Comparison of ENCODE assay signal across 1 cellular context in genomic region chr2:236637691-236638569, GRCh38.
TF ChIP-seq lines count a peak whose summit lies in the region.

No MANE protein-coding gene starts in this region.

TF ChIP-seq in IMR-90, 13 proteins besides CTCF, POLR2A, EP300 and RAD21:
- TF ChIP-seq RCOR1 (IDR thresholded peaks at IDR 0.05; ENCODE audit: insufficient replicate concordance, low read length): no peak
- no peak for TF ChIP-seq USF2 (IDR thresholded peaks at IDR 0.05; ENCODE audit: low read depth, low read length)
- TF ChIP-seq MXI1 (IDR thresholded peaks at IDR 0.05; ENCODE audit: borderline replicate concordance, low read depth, low read length): no peak
- TF ChIP-seq FOS (IDR thresholded peaks at IDR 0.05; ENCODE audit: low read depth, low read length): no peak
- TF ChIP-seq ELK1 (IDR thresholded peaks at IDR 0.05; ENCODE audit: borderline replicate concordance, low read depth, low read length): no peak
- TF ChIP-seq CEBPB (IDR thresholded peaks at IDR 0.05; ENCODE audit: low read depth, low read length): no peak
- no peak for TF ChIP-seq BHLHE40 (IDR thresholded peaks at IDR 0.05; ENCODE audit: low read depth, low read length)
- TF ChIP-seq CHD1 (IDR thresholded peaks at IDR 0.05; ENCODE audit: low read depth, low read length): no peak
- TF ChIP-seq MAFK (IDR thresholded peaks at IDR 0.05; ENCODE audit: low read depth, low read length): no peak
- no peak for TF ChIP-seq NFE2L2 (IDR thresholded peaks at IDR 0.05; ENCODE audit: low read depth, low read length)
- no peak for TF ChIP-seq RFX5 (IDR thresholded peaks at IDR 0.05; ENCODE audit: low read depth, low read length)
- TF ChIP-seq MAZ (IDR thresholded peaks at IDR 0.05; ENCODE audit: borderline replicate concordance, low read depth, low read length): no peak
- no peak for TF ChIP-seq SMC3 (IDR thresholded peaks at IDR 0.05; ENCODE audit: low read depth, low read length)
TF ChIP-seq in IMR-90: peak in this region for 0.
